In the genomic region with DNA sequence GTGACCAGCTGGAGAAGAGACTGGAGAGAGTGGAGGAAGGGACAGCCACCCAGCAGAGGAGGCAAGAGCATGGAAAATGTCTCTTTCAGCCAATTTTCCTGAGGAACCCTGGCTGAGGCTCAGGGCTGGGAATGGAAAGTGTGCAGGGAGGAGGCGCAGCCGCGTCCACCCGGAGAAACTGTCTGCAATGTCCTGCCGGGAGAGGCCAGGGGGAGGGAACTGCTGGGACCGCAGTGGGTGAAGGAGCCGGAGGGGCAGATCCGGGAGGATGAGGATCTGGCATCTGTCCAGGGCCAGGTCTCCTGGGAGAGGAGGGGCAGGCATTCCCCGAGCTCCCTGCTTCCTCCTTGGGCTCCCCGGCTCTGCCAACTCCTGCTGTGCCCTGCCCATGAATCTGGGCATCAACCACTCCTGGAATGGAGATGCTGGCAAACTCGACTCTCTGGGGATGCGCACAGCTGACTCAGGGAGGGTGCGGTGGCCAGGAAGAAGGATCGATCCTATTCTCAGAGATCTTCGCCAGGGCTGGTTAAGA, we compare ENCODE assay signal across 14 cellular contexts. TPM values are rescaled to one million over a fixed set of nuclear protein-coding genes. Genes with fewer than 3 reads are reported as not detected.
DNase-seq lines count a peak whose midpoint lies in the region; ATAC-seq and TF ChIP-seq lines count a peak whose summit lies in the region.
"Had no signal": no experiment of that assay in that cellular context is flagged by ENCODE, and none has a peak within 500 bp of the region (broad histone marks: within the 10 kb centered on the region; RNA-seq: fewer than 3 reads in every experiment).

No MANE protein-coding gene starts in this region.

- TF ChIP-seq CTCF in RWPE2 (IDR thresholded peaks at IDR 0.05; ENCODE audit: poor library complexity, severe bottlenecking): no peak

- DNase-seq in D341Med (ENCODE audit: low spot score): peak; percentile 66
- DNase-seq in RWPE2 (ENCODE audit: low spot score): peak; percentile 84
- peak; percentile 87 for DNase-seq in left cardiac atrium
- DNase-seq in superior temporal gyrus (ENCODE audit: extremely low spot score): no peak
- DNase-seq in activated CD4-positive, alpha-beta T cell treated with anti-CD3 and anti-CD28 coated beads, Interleukin-2, amount 50 U/mL, for 48 hours: no peak
- no peak for DNase-seq in amygdala (lab: John Stamatoyannopoulos, UW)
- no peak for DNase-seq in HK-2 (ENCODE audit: unreplicated experiment)
- DNase-seq: activated CD4-positive, alpha-beta T cell treated with anti-CD3 and anti-CD28 coated beads, Interleukin-2, amount 50 U/mL, for 1 hour; amniotic stem cell; H7; naive B cell; NCI-H146 had no signal

- no peaks in the 10 kb centered on the region for H3K4me1 ChIP-seq in RWPE2 (ENCODE audit: insufficient read depth, poor library complexity, severe bottlenecking)

- intact Hi-C loops in left cardiac atrium (cut with DNase I): no loop called here

- ATAC-seq in RWPE2 (ENCODE audit: low read depth): peak; percentile 52
- ATAC-seq in left cardiac atrium: peak; percentile 89 to 91

- H3K4me3 ChIP-seq in RWPE2 (ENCODE audit: severe bottlenecking): no peak overlapping the region
- H3K4me3 ChIP-seq in skin epidermis: no peak overlapping the region

- no peak overlapping the region for H3K27ac ChIP-seq in RWPE2 (ENCODE audit: poor library complexity, severe bottlenecking)
- H3K27ac ChIP-seq in skin epidermis: peak overlapping the region in 12 of 21 experiments; percentile 1 to 58 (median 26)

- peaks cover 10% of the 10 kb centered on the region for H3K27me3 ChIP-seq in RWPE2 (ENCODE audit: insufficient read depth, poor library complexity, severe bottlenecking)

- no peaks in the 10 kb centered on the region for H3K36me3 ChIP-seq in RWPE2 (ENCODE audit: low read depth)

- H3K9me3 ChIP-seq in RWPE2 (ENCODE audit: severe bottlenecking): no peaks in the 10 kb centered on the region

RNA-seq across cellular contexts. Expression of a gene that starts 17.4 kb away (rescaled TPM):
- total RNA-seq in left cardiac atrium: 10 to 100 TPM; 64.9 to 88.9 TPM

RNA-seq across cellular contexts. Expression of a gene that starts 21.7 kb away (rescaled TPM):
- 1 to 10 TPM; 1.6 to 3.2 TPM for total RNA-seq in left cardiac atrium
- total RNA-seq: fibroblast of villous mesenchyme, H7 had no signal

RNA-seq across cellular contexts. Expression of a gene that starts 21.9 kb away (rescaled TPM):
- under 1 TPM in 1 of 2 donors, not detected in 1; 0.44 TPM for total RNA-seq in left cardiac atrium
- total RNA-seq: fibroblast of villous mesenchyme, H7 had no signal

RNA-seq across cellular contexts. Expression of a gene that starts 56.4 kb away (rescaled TPM):
- total RNA-seq in left cardiac atrium: not detected
- total RNA-seq: fibroblast of villous mesenchyme, H7 had no signal

Comparison
In these comparisons a context has a peak if more than half of its experiments do, and no peak if none do; other contexts are left out.
1. DNase-seq: peak in D341Med (single experiment), RWPE2 (single experiment) and left cardiac atrium (single experiment); none in superior temporal gyrus (single experiment), activated CD4-positive, alpha-beta T cell treated with anti-CD3 and anti-CD28 coated beads, Interleukin-2, amount 50 U/mL, for 48 hours (0 of 2), amygdala (0 of 56) and HK-2 (single experiment).